In genomic region chr1:26826261-26827201, GRCh38 we compare ENCODE assay signal across 8 cellular contexts. TPM values are rescaled to one million over a fixed set of nuclear protein-coding genes. Genes with fewer than 3 reads are reported as not detected.
DNase-seq lines count a peak whose midpoint lies in the region; ATAC-seq, FAIRE-seq and TF ChIP-seq lines count a peak whose summit lies in the region.

Gene ZDHHC18, plus strand, starts transcription at chr1:26826688. Its CDS starts 117 bp downstream, at chr1:26826805.

- H3K9ac ChIP-seq in neuronal stem cell (ENCODE audit: low read depth, low read length, poor library complexity): peak within 1 kb of the TSS; percentile 97

- H3K36me3 ChIP-seq in RWPE2 (ENCODE audit: low read depth) (peaks cover 10% of the 10 kb centered on the region), gastroesophageal sphincter (peaks cover 0 to 2% of the 10 kb centered on the region in 2 donors), neuronal stem cell (replicated peaks in 1 of 2; ENCODE audit: control insufficient read depth in 2 of 2, insufficient read depth in 2 of 2, low read length in 2 of 2) (peaks cover 3 to 25% of the 10 kb centered on the region in 2 donors), testis (ENCODE audit: low read depth, missing control alignments) (no peaks in the 10 kb centered on the region)

- DNase-seq in COLO668 (lab: John Stamatoyannopoulos, UW; ENCODE audit: unreplicated experiment) (peak; percentile 93), HTR-8/SVneo (ENCODE audit: insufficient read length, low spot score) (peak; percentile 73), RWPE2 (ENCODE audit: low spot score) (no peak), neuronal stem cell (ENCODE audit: low spot score) (peak; percentile 63), testis (peak; percentile 57)
- DNase-seq in activated naive CD4-positive, alpha-beta T cell (lab: John Stamatoyannopoulos, UW): peak; percentile 32 to 72 (median 50)

- ATAC-seq in GM19452 (IDR thresholded peaks at IDR 0.05; ENCODE audit: unreplicated experiment) (peak; percentile 79), RWPE2 (ENCODE audit: low read depth) (peak; percentile 74), gastroesophageal sphincter (peak; percentile 95)

- H3K4ac ChIP-seq in neuronal stem cell (ENCODE audit: low read length): no peak within 1 kb of the TSS

- peak; percentile 16 for FAIRE-seq in HTR-8/SVneo (lab: Jason Lieb, UNC)

- no peak for TF ChIP-seq EP300 in gastroesophageal sphincter (IDR thresholded peaks at IDR 0.05)

- peaks cover 25% of the 10 kb centered on the region for H3K79me1 ChIP-seq in neuronal stem cell (ENCODE audit: low read depth, low read length)

- peak within 1 kb of the TSS; percentile 53 for H2BK15ac ChIP-seq in neuronal stem cell (ENCODE audit: low read length)

- no peak within 1 kb of the TSS for H2BK5ac ChIP-seq in neuronal stem cell (ENCODE audit: low read length)

- H3K14ac ChIP-seq in neuronal stem cell (ENCODE audit: low read length): peak within 1 kb of the TSS; percentile 94

- 0% methylated on average over 4 to 6 of the region's 114 CpGs for WGBS in gastroesophageal sphincter (ENCODE audit: low coverage in 1 of 2), 2 donors
- no CpG with 5 or more reads among the region's 114 CpGs for WGBS in neuronal stem cell (ENCODE audit: extremely low coverage in 2 of 2, insufficient read length in 2 of 2, insufficient replicate concordance in 1 of 2), 2 donors
- WGBS in testis, 2 donors: 1% methylated on average over 20 to 79 of the region's 114 CpGs

- intact Hi-C loops in testis (cut with DNase I; ENCODE audit: low total_unique reads): no loop called here

- H3K27ac ChIP-seq in RWPE2 (ENCODE audit: poor library complexity, severe bottlenecking) (peak within 1 kb of the TSS; percentile 35), gastroesophageal sphincter (peak within 1 kb of the TSS; percentile 16 to 84 (median 82)), neuronal stem cell (replicated peaks; ENCODE audit: low read length) (no peak within 1 kb of the TSS), testis (peak within 1 kb of the TSS; percentile 39 to 75)

- peak within 1 kb of the TSS; percentile 94 for H2AK5ac ChIP-seq in neuronal stem cell (ENCODE audit: low read depth, low read length)

- H3K4me2 ChIP-seq in neuronal stem cell (ENCODE audit: insufficient read depth, low read length, poor library complexity, severe bottlenecking): peak within 1 kb of the TSS; percentile 72

- no peak within 1 kb of the TSS for H2BK12ac ChIP-seq in neuronal stem cell (ENCODE audit: low read length)

- H2BK120ac ChIP-seq in neuronal stem cell (ENCODE audit: low read depth, low read length): peak within 1 kb of the TSS; percentile 27

- H3K9me3 ChIP-seq in RWPE2 (ENCODE audit: severe bottlenecking) (no peaks in the 10 kb centered on the region), gastroesophageal sphincter (no peaks in the 10 kb centered on the region), neuronal stem cell (replicated peaks in 1 of 2; ENCODE audit: control insufficient read depth in 2 of 2, insufficient read depth in 1 of 2, low read depth in 1 of 2, low read length in 2 of 2) (peaks cover 0 to 1% of the 10 kb centered on the region in 2 donors), testis (no peaks in the 10 kb centered on the region)

- H3K18ac ChIP-seq in neuronal stem cell (ENCODE audit: low read length): peak within 1 kb of the TSS; percentile 92

- H3K23ac ChIP-seq in neuronal stem cell (ENCODE audit: low read depth, low read length, poor library complexity): peak within 1 kb of the TSS; percentile 92

- no peaks in the 10 kb centered on the region for H3K4me1 ChIP-seq in RWPE2 (ENCODE audit: insufficient read depth, poor library complexity, severe bottlenecking)
- peaks cover 0 to 41% (median 15%) of the 10 kb centered on the region in 3 donors for H3K4me1 ChIP-seq in gastroesophageal sphincter
- peaks cover 5 to 19% of the 10 kb centered on the region in 2 donors for H3K4me1 ChIP-seq in neuronal stem cell (ENCODE audit: control insufficient read depth in 2 of 2, insufficient read depth in 1 of 2, low read depth in 1 of 2, low read length in 2 of 2)
- H3K4me1 ChIP-seq in testis: peaks cover 16% of the 10 kb centered on the region

- TF ChIP-seq CTCF in RWPE2 (IDR thresholded peaks at IDR 0.05; ENCODE audit: poor library complexity, severe bottlenecking) (peak; percentile 86), gastroesophageal sphincter (IDR thresholded peaks at IDR 0.05) (peak in 3 of 4 experiments; percentile 67 to 75 (median 71)), testis (IDR thresholded peaks at IDR 0.05) (peak; percentile 40 to 77 (median 42))

- no peaks in the 10 kb centered on the region for H3K27me3 ChIP-seq in RWPE2 (ENCODE audit: insufficient read depth, poor library complexity, severe bottlenecking)
- H3K27me3 ChIP-seq in gastroesophageal sphincter: no peaks in the 10 kb centered on the region
- no peaks in the 10 kb centered on the region for H3K27me3 ChIP-seq in neuronal stem cell (ENCODE audit: control insufficient read depth in 3 of 3, insufficient read depth in 3 of 3, low read depth in 1 of 3, low read length in 3 of 3)
- H3K27me3 ChIP-seq in testis: no peaks in the 10 kb centered on the region

- peak within 1 kb of the TSS; percentile 70 for H4K8ac ChIP-seq in neuronal stem cell (ENCODE audit: low read depth, low read length)

- peak within 1 kb of the TSS; percentile 98 for H2AFZ ChIP-seq in neuronal stem cell (ENCODE audit: low read length)

- TF ChIP-seq POLR2A in gastroesophageal sphincter (IDR thresholded peaks at IDR 0.05): peak; percentile 21 to 56
- no peak for TF ChIP-seq POLR2A in testis (IDR thresholded peaks at IDR 0.05)

- peak within 1 kb of the TSS; percentile 86 for H4K91ac ChIP-seq in neuronal stem cell (ENCODE audit: low read depth, low read length, poor library complexity)

- peak within 1 kb of the TSS; percentile 69 for H3K4me3 ChIP-seq in RWPE2 (ENCODE audit: severe bottlenecking)
- H3K4me3 ChIP-seq in gastroesophageal sphincter: peak within 1 kb of the TSS; percentile 77 to 90
- peak within 1 kb of the TSS; percentile 77 to 91 for H3K4me3 ChIP-seq in neuronal stem cell (ENCODE audit: low read length in 2 of 2)
- H3K4me3 ChIP-seq in testis: peak within 1 kb of the TSS; percentile 71 to 75

RNA-seq across cellular contexts. Expression of gene ZDHHC18, which starts in this region (rescaled TPM):
- 10 to 100 TPM; 10.5 to 36.9 (median 17.1) TPM for total RNA-seq in gastroesophageal sphincter
- polyA plus RNA-seq in neuronal stem cell (2013, experiment 1 of 2): 44.5 TPM
- 43.3 TPM for polyA plus RNA-seq in neuronal stem cell (2013, experiment 2 of 2)
- total RNA-seq in testis: 10 to 100 TPM; 20.6 to 30.7 TPM
- polyA plus RNA-seq in testis (ENCODE audit: insufficient read depth, low read depth, low replicate concordance): 17.9 TPM
